In the genomic region with DNA sequence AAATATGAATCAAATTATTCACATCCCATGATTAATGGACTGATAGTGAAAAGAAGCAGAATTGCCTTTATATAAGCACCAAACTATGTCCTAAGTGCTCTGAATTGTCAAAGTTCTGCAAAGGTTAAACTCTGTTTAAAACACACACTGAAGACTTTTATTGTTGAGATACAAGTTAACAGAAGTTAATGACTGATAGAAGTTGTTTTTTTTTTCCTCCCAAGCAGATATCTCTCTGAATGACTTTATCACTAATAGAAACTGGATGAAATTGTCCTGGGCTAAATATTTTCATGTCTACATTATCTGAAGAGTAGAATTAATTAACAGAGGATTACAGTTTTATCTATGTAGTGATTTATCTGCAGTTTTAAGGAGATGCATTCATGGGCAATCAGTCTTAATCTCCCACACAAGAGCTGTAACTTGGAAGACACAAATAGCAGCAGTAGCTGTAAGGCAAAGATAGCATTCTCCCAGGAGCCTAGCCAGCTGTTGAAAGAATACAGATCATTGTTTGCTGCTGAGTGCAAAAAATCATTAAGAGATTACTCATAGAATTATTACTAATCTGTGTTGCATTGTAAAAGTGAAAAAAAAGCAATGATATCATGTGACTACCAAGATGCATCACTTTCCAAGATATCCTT, we compare ENCODE assay signal across 13 cellular contexts. TPM values are rescaled to one million over a fixed set of nuclear protein-coding genes. Genes with fewer than 3 reads are reported as not detected.
DNase-seq lines count a peak whose midpoint lies in the region; ATAC-seq and TF ChIP-seq lines count a peak whose summit lies in the region.
"Had no signal": no experiment of that assay in that cellular context is flagged by ENCODE, and none has a peak within 500 bp of the region (broad histone marks: within the 10 kb centered on the region; RNA-seq: fewer than 3 reads in every experiment).

No MANE protein-coding gene starts in this region.

- H3K4me3 ChIP-seq in GM23248 (no peak overlapping the region), left ventricle myocardium inferior (no peak overlapping the region), coronary artery (no peak overlapping the region)
- H3K4me3 ChIP-seq: adrenal gland, heart left ventricle had no signal

- H3K27ac ChIP-seq in GM23248 = no peak overlapping the region
- H3K27ac ChIP-seq in left ventricle myocardium inferior (replicated peaks) = peak overlapping the region; percentile 14
- H3K27ac ChIP-seq in coronary artery = no peak overlapping the region
- H3K27ac ChIP-seq: adrenal gland, heart left ventricle, neutrophil had no signal

- H3K4me2 ChIP-seq in GM23248 (ENCODE audit: unreplicated experiment) = peak overlapping the region; percentile 23

- H3K9me3 ChIP-seq in GM23248 (ENCODE audit: low read depth) (no peaks in the 10 kb centered on the region), left ventricle myocardium inferior (replicated peaks) (no peaks in the 10 kb centered on the region)
- H3K9me3 ChIP-seq: heart left ventricle, neutrophil had no signal

- no peaks in the 10 kb centered on the region for H4K20me1 ChIP-seq in GM23248 (ENCODE audit: insufficient read depth)

- ATAC-seq in sciatic nerve = peak; percentile 41
- no peak for ATAC-seq in GM21717 (IDR thresholded peaks at IDR 0.05; ENCODE audit: unreplicated experiment)

- no peak for TF ChIP-seq CTCF in left ventricle myocardium inferior (IDR thresholded peaks at IDR 0.05; ENCODE audit: borderline replicate concordance)
- TF ChIP-seq CTCF in coronary artery (IDR thresholded peaks at IDR 0.05) = no peak

- H3K27me3 ChIP-seq in GM23248 (replicated peaks; ENCODE audit: insufficient read depth) (peaks cover 31% of the 10 kb centered on the region), left ventricle myocardium inferior (ENCODE audit: low read depth) (no peaks in the 10 kb centered on the region)
- H3K27me3 ChIP-seq: adrenal gland, heart left ventricle, neutrophil had no signal

- H3K4me1 ChIP-seq in GM23248 (ENCODE audit: insufficient read depth) (peaks cover 25% of the 10 kb centered on the region), left ventricle myocardium inferior (peaks cover 16% of the 10 kb centered on the region)
- H3K4me1 ChIP-seq: adrenal gland had no signal

- no peak overlapping the region for H2AFZ ChIP-seq in GM23248

- H3K9me2 ChIP-seq in GM23248 (ENCODE audit: insufficient read depth) = no peaks in the 10 kb centered on the region

- no peaks in the 10 kb centered on the region for H3K79me2 ChIP-seq in GM23248 (ENCODE audit: insufficient read depth)

- in situ Hi-C loops in GM23248 (cut with MboI) = no loop called here

- H3K9ac ChIP-seq in GM23248 = no peak overlapping the region

- intact Hi-C loops in left ventricle myocardium inferior (cut with micrococcal nuclease) (no loop called here), sciatic nerve (cut with DNase I) (no loop called here)

- DNase-seq in GM23248 (peak; percentile 82), amniotic epithelial cell (ENCODE audit: low read depth) (peak; percentile 95), left ventricle myocardium inferior (no peak), sciatic nerve (ENCODE audit: low spot score) (no peak), NCI-H2196 (lab: John Stamatoyannopoulos, UW; ENCODE audit: unreplicated experiment) (no peak), coronary artery (ENCODE audit: low spot score) (no peak), DMS53 (lab: John Stamatoyannopoulos, UW) (no peak)
- DNase-seq: activated CD4-positive, alpha-beta T cell treated with anti-CD3 and anti-CD28 coated beads, Interleukin-2, amount 10 ng/mL, durations not matched to agents 7 days and 5 days had no signal

- H3F3A ChIP-seq in GM23248 (ENCODE audit: insufficient read depth) = peaks cover 14% of the 10 kb centered on the region; the same call in 1 of the 2 replicates

- no peaks in the 10 kb centered on the region for H3K36me3 ChIP-seq in GM23248 (ENCODE audit: low read depth)
- H3K36me3 ChIP-seq in left ventricle myocardium inferior = no peaks in the 10 kb centered on the region
- H3K36me3 ChIP-seq: adrenal gland, heart left ventricle, neutrophil had no signal

RNA-seq across cellular contexts. Expression of gene BMP5, which starts 49.9 kb away (rescaled TPM):
- not detected in 2 replicates for total RNA-seq in GM23248 (2014; rRNA removed; shearing (Covaris generic))
- not detected in 2 replicates for polyA plus RNA-seq in GM23248 (2016; fragmentation: Nextera tagmentation; extraction: Ambion mirVana)
- 0.93 TPM for total RNA-seq in left ventricle myocardium inferior
- 1.3 TPM for total RNA-seq in sciatic nerve
- total RNA-seq: activated CD4-positive, alpha-beta T cell treated with anti-CD3 and anti-CD28 coated beads, Interleukin-2, amount 10 ng/mL, durations not matched to agents 7 days and 5 days; G401 had no signal

Comparison
In these comparisons a context has a peak if more than half of its experiments do, and no peak if none do; other contexts are left out.
1. DNase-seq: peak in GM23248 (single experiment) and amniotic epithelial cell (single experiment); none in left ventricle myocardium inferior (single experiment), sciatic nerve (single experiment), NCI-H2196 (single experiment), coronary artery (single experiment) and DMS53 (single experiment).